In the genomic region with DNA sequence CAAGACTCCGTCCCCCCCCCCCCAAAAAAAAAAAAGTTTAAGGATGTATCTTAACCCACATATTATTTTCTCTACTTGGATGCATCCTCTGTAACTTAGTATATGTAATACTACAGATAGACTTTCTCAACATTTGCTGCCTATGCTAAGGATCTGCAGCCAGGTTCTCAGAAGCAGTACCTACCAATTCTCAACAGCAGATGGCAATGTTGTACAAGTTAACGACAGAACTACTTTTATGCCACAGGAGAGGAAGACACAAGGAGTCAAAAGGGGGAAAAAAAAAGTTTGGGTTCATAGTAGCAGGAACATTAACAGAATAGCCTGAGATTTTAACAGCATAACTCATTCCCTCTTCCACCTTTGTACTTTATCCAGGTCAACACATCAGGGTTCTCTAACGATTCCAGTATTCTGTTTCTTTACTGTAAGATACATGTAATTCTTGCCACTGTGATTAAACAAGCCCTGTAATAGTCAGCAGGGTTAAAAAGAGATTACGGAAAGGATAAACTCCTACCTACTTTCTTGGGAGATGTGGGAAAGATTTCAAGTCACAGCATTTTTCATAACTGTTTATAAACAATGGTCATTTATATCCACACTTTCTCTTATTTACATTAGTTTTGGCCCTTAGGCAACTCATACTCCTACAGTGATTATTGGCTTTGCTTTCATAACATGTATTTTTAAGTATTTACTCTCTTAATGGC, we compare ENCODE assay signal across 1 cellular context.
TF ChIP-seq lines count a peak whose summit lies in the region.

No MANE protein-coding gene starts in this region.

TF ChIP-seq in H1, 55 proteins besides CTCF, POLR2A, EP300 and RAD21:
- TF ChIP-seq MAFK (IDR thresholded peaks at IDR 0.05; ENCODE audit: low read depth, low read length) (no peak), RFX5 (IDR thresholded peaks at IDR 0.05; ENCODE audit: borderline replicate concordance, low read depth, low read length) (no peak), BCL11A (IDR thresholded peaks at IDR 0.05; ENCODE audit: low read depth in 2 of 2, low read length in 2 of 2) (no peak), PHF8 (conservative IDR thresholded peaks at IDR 0.05; ENCODE audit: low read depth, low read length) (no peak), KDM4A (IDR thresholded peaks at IDR 0.05; ENCODE audit: low read depth, low read length, severe bottlenecking) (no peak), KDM1A (IDR thresholded peaks at IDR 0.05; ENCODE audit: borderline replicate concordance, low read length) (no peak), SRF (IDR thresholded peaks at IDR 0.05; ENCODE audit: low read depth, low read length) (no peak), CHD1 (IDR thresholded peaks at IDR 0.05; ENCODE audit: low read depth, low read length) (no peak), SIX5 (IDR thresholded peaks at IDR 0.05; ENCODE audit: low read depth, low read length) (no peak), JUN (IDR thresholded peaks at IDR 0.05; ENCODE audit: low read depth, low read length) (no peak)
